Comparison of ENCODE assay signal across 11 cellular contexts in genomic region chr5:9851458-9851857, GRCh38.
A peak's percentile ranks its signal among the peaks of the same experiment; 100 is the strongest.
DNase-seq lines count a peak whose midpoint lies in the region; ATAC-seq, FAIRE-seq and TF ChIP-seq lines count a peak whose summit lies in the region.
"Had no signal": no experiment of that assay in that cellular context is flagged by ENCODE, and none has a peak within 500 bp of the region (broad histone marks: within the 10 kb centered on the region; RNA-seq: fewer than 3 reads in every experiment).

No MANE protein-coding gene starts in this region.

- DNase-seq in AG09319 (ENCODE audit: extremely low read depth, low read depth) = peak; percentile 82
- peak; percentile 36 for DNase-seq in bronchial epithelial cell (ENCODE audit: low read depth)
- peak; percentile 15 for DNase-seq in medulla oblongata (ENCODE audit: extremely low spot score)
- no peak for DNase-seq in left colon
- DNase-seq in stimulated activated CD4-positive, alpha-beta T cell treated with anti-CD3 and anti-CD28 coated beads, Interleukin-2, amount 100 ng/mL, for 48 hours = no peak
- DNase-seq: activated gamma-delta T cell treated with Interleukin-2 at 50 U/mL for 16 hours, esophagus squamous epithelium had no signal

- TF ChIP-seq CTCF in AG09319 (IDR thresholded peaks at IDR 0.05; ENCODE audit: low read depth, low read length) (peak; percentile 59), bronchial epithelial cell (IDR thresholded peaks at IDR 0.05; ENCODE audit: insufficient read depth, low read length, severe bottlenecking) (peak; percentile 33)

- H3K27me3 ChIP-seq in bronchial epithelial cell (ENCODE audit: control insufficient read depth, insufficient read depth, low read length) = no peaks in the 10 kb centered on the region
- H3K27me3 ChIP-seq: esophagus squamous epithelium had no signal

- intact Hi-C loops in left colon (cut with DNase I, micrococcal nuclease) = no loop called here

- FAIRE-seq in bronchial epithelial cell (lab: Jason Lieb, UNC) = no peak
- FAIRE-seq: TTC549 had no signal

- ATAC-seq in GM21515 (IDR thresholded peaks at IDR 0.05; ENCODE audit: unreplicated experiment) (no peak), left colon (no peak), HG03460 (IDR thresholded peaks at IDR 0.05; ENCODE audit: unreplicated experiment) (no peak)

- H3K36me3 ChIP-seq in bronchial epithelial cell (ENCODE audit: control insufficient read depth, insufficient read depth, low read length) = no peaks in the 10 kb centered on the region
- H3K36me3 ChIP-seq: esophagus squamous epithelium had no signal

- TF ChIP-seq EP300 in Ishikawa (IDR thresholded peaks at IDR 0.05; ENCODE audit: borderline replicate concordance) = no peak

- H3K4me3 ChIP-seq in bronchial epithelial cell (ENCODE audit: low read depth, low read length) = no peak overlapping the region
- H3K4me3 ChIP-seq: esophagus squamous epithelium had no signal

- TF ChIP-seq RAD21 in Ishikawa (IDR thresholded peaks at IDR 0.05; ENCODE audit: low read depth) = 0 out of 2 replicates have a peak, but pooled peaks have one; percentile 11

TF ChIP-seq in Ishikawa, 13 proteins besides CTCF, POLR2A, EP300 and RAD21:
- TF ChIP-seq, protein P1, sequence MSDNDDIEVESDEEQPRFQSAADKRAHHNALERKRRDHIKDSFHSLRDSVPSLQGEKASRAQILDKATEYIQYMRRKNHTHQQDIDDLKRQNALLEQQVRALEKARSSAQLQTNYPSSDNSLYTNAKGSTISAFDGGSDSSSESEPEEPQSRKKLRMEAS (IDR thresholded peaks at IDR 0.05) = no peak
- no peak for TF ChIP-seq ZBTB7A (IDR thresholded peaks at IDR 0.05; ENCODE audit: low read depth)
- no peak for TF ChIP-seq CREB1 (IDR thresholded peaks at IDR 0.05; ENCODE audit: low read depth)
- no peak for TF ChIP-seq TAF1 (IDR thresholded peaks at IDR 0.05; ENCODE audit: low read depth)
- no peak for TF ChIP-seq FOXM1 (IDR thresholded peaks at IDR 0.05; ENCODE audit: borderline replicate concordance, low read depth)
- TF ChIP-seq, protein P2, sequence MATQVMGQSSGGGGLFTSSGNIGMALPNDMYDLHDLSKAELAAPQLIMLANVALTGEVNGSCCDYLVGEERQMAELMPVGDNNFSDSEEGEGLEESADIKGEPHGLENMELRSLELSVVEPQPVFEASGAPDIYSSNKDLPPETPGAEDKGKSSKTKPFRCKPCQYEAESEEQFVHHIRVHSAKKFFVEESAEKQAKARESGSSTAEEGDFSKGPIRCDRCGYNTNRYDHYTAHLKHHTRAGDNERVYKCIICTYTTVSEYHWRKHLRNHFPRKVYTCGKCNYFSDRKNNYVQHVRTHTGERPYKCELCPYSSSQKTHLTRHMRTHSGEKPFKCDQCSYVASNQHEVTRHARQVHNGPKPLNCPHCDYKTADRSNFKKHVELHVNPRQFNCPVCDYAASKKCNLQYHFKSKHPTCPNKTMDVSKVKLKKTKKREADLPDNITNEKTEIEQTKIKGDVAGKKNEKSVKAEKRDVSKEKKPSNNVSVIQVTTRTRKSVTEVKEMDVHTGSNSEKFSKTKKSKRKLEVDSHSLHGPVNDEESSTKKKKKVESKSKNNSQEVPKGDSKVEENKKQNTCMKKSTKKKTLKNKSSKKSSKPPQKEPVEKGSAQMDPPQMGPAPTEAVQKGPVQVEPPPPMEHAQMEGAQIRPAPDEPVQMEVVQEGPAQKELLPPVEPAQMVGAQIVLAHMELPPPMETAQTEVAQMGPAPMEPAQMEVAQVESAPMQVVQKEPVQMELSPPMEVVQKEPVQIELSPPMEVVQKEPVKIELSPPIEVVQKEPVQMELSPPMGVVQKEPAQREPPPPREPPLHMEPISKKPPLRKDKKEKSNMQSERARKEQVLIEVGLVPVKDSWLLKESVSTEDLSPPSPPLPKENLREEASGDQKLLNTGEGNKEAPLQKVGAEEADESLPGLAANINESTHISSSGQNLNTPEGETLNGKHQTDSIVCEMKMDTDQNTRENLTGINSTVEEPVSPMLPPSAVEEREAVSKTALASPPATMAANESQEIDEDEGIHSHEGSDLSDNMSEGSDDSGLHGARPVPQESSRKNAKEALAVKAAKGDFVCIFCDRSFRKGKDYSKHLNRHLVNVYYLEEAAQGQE (IDR thresholded peaks at IDR 0.05; ENCODE audit: low read depth) = no peak
- no peak for TF ChIP-seq USF1 (IDR thresholded peaks at IDR 0.05)
- no peak for TF ChIP-seq CEBPB (IDR thresholded peaks at IDR 0.05)
- no peak for TF ChIP-seq TCF12 (IDR thresholded peaks at IDR 0.05; ENCODE audit: low read depth)
- TF ChIP-seq EGR1 (IDR thresholded peaks at IDR 0.05) = no peak
- TF ChIP-seq NFIC (IDR thresholded peaks at IDR 0.05) = no peak
TF ChIP-seq in Ishikawa: peak in this region for 0.

Comparison
In these comparisons a context has a peak if more than half of its experiments do, and no peak if none do; other contexts are left out.
1. DNase-seq: peak in AG09319 (single experiment), bronchial epithelial cell (single experiment) and medulla oblongata (single experiment); none in left colon (0 of 2) and stimulated activated CD4-positive, alpha-beta T cell treated with anti-CD3 and anti-CD28 coated beads, Interleukin-2, amount 100 ng/mL, for 48 hours (0 of 2).